Comparison of ENCODE assay signal across 27 cellular contexts in genomic region chr15:69375151-69375790, GRCh38. TPM values are rescaled to one million over a fixed set of nuclear protein-coding genes. Genes with fewer than 3 reads are reported as not detected.
"Had no signal": no experiment of that assay in that cellular context is flagged by ENCODE, and none has a peak within 500 bp of the region (broad histone marks: within the 10 kb centered on the region; RNA-seq: fewer than 3 reads in every experiment).

No MANE protein-coding gene starts in this region.

- H3K27ac ChIP-seq: dorsolateral prefrontal cortex, gastrocnemius medialis, left lung, neural progenitor cell, parathyroid adenoma, prostate gland, right atrium auricular region, thoracic aorta, transverse colon, upper lobe of right lung, uterus had no signal

- H3K4me1 ChIP-seq: gastrocnemius medialis, left lung, neural progenitor cell, prostate gland, right atrium auricular region, transverse colon, upper lobe of right lung, uterus had no signal

- H3K27ac Mint-ChIP-seq: naive thymus-derived CD4-positive, alpha-beta T cell; nephron; neural progenitor cell; stimulated activated effector memory CD8-positive, alpha-beta T cell treated with anti-CD3 and anti-CD28 coated beads, Interleukin-12 subunit alpha, Interleukin-12 subunit beta, amount 100 ng/mL, for 72 hours had no signal

- H3K4me3 Mint-ChIP-seq: naive thymus-derived CD4-positive, alpha-beta T cell; neural progenitor cell; stimulated activated effector memory CD8-positive, alpha-beta T cell treated with anti-CD3 and anti-CD28 coated beads, Interleukin-12 subunit alpha, Interleukin-12 subunit beta, amount 100 ng/mL, for 72 hours had no signal

- H3K36me3 ChIP-seq: gastrocnemius medialis, left lung, neural progenitor cell, prostate gland, right atrium auricular region, thoracic aorta, transverse colon, upper lobe of right lung, uterus had no signal

- H2AFZ ChIP-seq: neural progenitor cell, parathyroid adenoma had no signal

- H3K27me3 ChIP-seq: dorsolateral prefrontal cortex, gastrocnemius medialis, left lung, neural progenitor cell, right atrium auricular region, transverse colon, upper lobe of right lung, uterus had no signal

- H3K9me3 ChIP-seq: gastrocnemius medialis, left lung, prostate gland, right atrium auricular region, thoracic aorta, transverse colon, upper lobe of right lung, uterus had no signal

- H3K4me3 ChIP-seq: dorsolateral prefrontal cortex, gastrocnemius medialis, left lung, neural progenitor cell, prostate gland, right atrium auricular region, smooth muscle cell, thoracic aorta, transverse colon, upper lobe of right lung, uterus had no signal

- H3K9me3 Mint-ChIP-seq: neural progenitor cell; stimulated activated effector memory CD8-positive, alpha-beta T cell treated with anti-CD3 and anti-CD28 coated beads, Interleukin-12 subunit alpha, Interleukin-12 subunit beta, amount 100 ng/mL, for 72 hours had no signal

- ATAC-seq: esophagus mucosa; gastrocnemius medialis; left cardiac atrium; left lung; naive thymus-derived CD4-positive, alpha-beta T cell; sciatic nerve; stimulated activated effector memory CD8-positive, alpha-beta T cell treated with anti-CD3 and anti-CD28 coated beads, Interleukin-12 subunit alpha, Interleukin-12 subunit beta, amount 100 ng/mL, for 72 hours; stimulated activated naive CD8-positive, alpha-beta T cell treated with anti-CD3 and anti-CD28 coated beads, Interleukin-15, Interleukin-2, amounts not matched to agents 100 U/mL and 50 U/mL, for 24 hours; upper lobe of right lung had no signal

- H3K4me2 ChIP-seq: neural progenitor cell, smooth muscle cell had no signal

- H3K9ac ChIP-seq: neural progenitor cell, parathyroid adenoma had no signal

- H3K36me3 Mint-ChIP-seq: naive thymus-derived CD4-positive, alpha-beta T cell; neural progenitor cell; stimulated activated effector memory CD8-positive, alpha-beta T cell treated with anti-CD3 and anti-CD28 coated beads, Interleukin-12 subunit alpha, Interleukin-12 subunit beta, amount 100 ng/mL, for 72 hours had no signal

- DNase-seq: dorsolateral prefrontal cortex; effector CD4-positive, alpha-beta T cell; foreskin fibroblast; gastrocnemius medialis; head of caudate nucleus; left cardiac atrium; left lung; mesenchymal stem cell; midbrain; naive thymus-derived CD4-positive, alpha-beta T cell; stimulated activated CD4-positive, alpha-beta T cell treated with anti-CD3 and anti-CD28 coated beads, Interleukin-12 subunit alpha, Interleukin-12 subunit beta, amount 100 ng/mL, for 4 hours; stimulated activated CD4-positive, alpha-beta T cell treated with anti-CD3 and anti-CD28 coated beads, Interleukin-1b, Interleukin-23, amount 100 ng/mL, for 48 hours; stimulated activated CD4-positive, alpha-beta T cell treated with anti-CD3 and anti-CD28 coated beads, Interleukin-4, amount 100 ng/mL, for 1 hour; stimulated activated naive CD8-positive, alpha-beta T cell treated with anti-CD3 and anti-CD28 coated beads, Interleukin-15, Interleukin-2, amounts not matched to agents 100 U/mL and 50 U/mL, for 24 hours; transverse colon; upper lobe of right lung; uterus had no signal

- H3K4me1 Mint-ChIP-seq: naive thymus-derived CD4-positive, alpha-beta T cell; stimulated activated effector memory CD8-positive, alpha-beta T cell treated with anti-CD3 and anti-CD28 coated beads, Interleukin-12 subunit alpha, Interleukin-12 subunit beta, amount 100 ng/mL, for 72 hours had no signal

RNA-seq across cellular contexts. Expression of gene KIF23, which starts 38.9 kb away (rescaled TPM):
- polyA plus RNA-seq: naive thymus-derived CD4-positive, alpha-beta T cell had no signal
